ENCODE assay signal across 13 cellular contexts in genomic region chr7:77738871-77739270, GRCh38. TPM values are rescaled to one million over a fixed set of nuclear protein-coding genes. Genes with fewer than 3 reads are reported as not detected.
DNase-seq lines count a peak whose midpoint lies in the region; ATAC-seq and TF ChIP-seq lines count a peak whose summit lies in the region.
"Had no signal": no experiment of that assay in that cellular context is flagged by ENCODE, and none has a peak within 500 bp of the region (broad histone marks: within the 10 kb centered on the region; RNA-seq: fewer than 3 reads in every experiment).

No MANE protein-coding gene starts in this region.

- DNase-seq in GM04503 (ENCODE audit: low read depth), result peak; percentile 52
- no peak for DNase-seq in RWPE2 (ENCODE audit: low spot score)
- DNase-seq in fibroblast of lung (ENCODE audit: low read depth in 2 of 2), result peak; percentile 12 to 61
- peak; percentile 46 for DNase-seq in renal cortical epithelial cell (ENCODE audit: low read depth)
- DNase-seq in H7, result no peak
- no peak for DNase-seq in HuH-7 (ENCODE audit: low spot score)
- DNase-seq: activated CD4-positive, alpha-beta T cell treated with anti-CD3 and anti-CD28 coated beads for 48 hours; body of pancreas; effector memory CD4-positive, alpha-beta T cell; heart right ventricle; nephron progenitor cell had no signal

- no peak overlapping the region for H2AFZ ChIP-seq in fibroblast of lung (ENCODE audit: low read length)

- no peaks in the 10 kb centered on the region for H4K20me1 ChIP-seq in fibroblast of lung (ENCODE audit: control insufficient read depth, extremely low read depth, insufficient read depth, low read length)

- H3K4me1 ChIP-seq in RWPE2 (ENCODE audit: insufficient read depth, poor library complexity, severe bottlenecking) (peaks cover 13% of the 10 kb centered on the region), fibroblast of lung (ENCODE audit: control insufficient read depth, extremely low read depth, insufficient read depth, low read length) (no peaks in the 10 kb centered on the region)

- H3K79me2 ChIP-seq in fibroblast of lung (ENCODE audit: control insufficient read depth, insufficient read depth, low read length), result peaks cover 11% of the 10 kb centered on the region

- H3K4me3 ChIP-seq in RWPE2 (ENCODE audit: severe bottlenecking), result no peak overlapping the region
- no peak overlapping the region for H3K4me3 ChIP-seq in fibroblast of lung (replicated peaks in 1 of 4; ENCODE audit: control extremely low read depth in 1 of 4, insufficient read depth in 1 of 4, low read depth in 3 of 4, low read length in 4 of 4)
- no peak overlapping the region for H3K4me3 ChIP-seq in H7 (ENCODE audit: insufficient read depth, low read depth, low read length)
- H3K4me3 ChIP-seq: body of pancreas, heart right ventricle had no signal

- TF ChIP-seq CTCF in RWPE2 (IDR thresholded peaks at IDR 0.05; ENCODE audit: poor library complexity, severe bottlenecking) (no peak), fibroblast of lung (conservative IDR thresholded peaks at IDR 0.05 in 1 of 2, IDR thresholded peaks at IDR 0.05 in 1 of 2; ENCODE audit: low read depth in 1 of 2, low read length in 2 of 2) (no peak)

- ATAC-seq in RWPE2 (ENCODE audit: low read depth) (peak; percentile 45; the same call in 1 of the 3 replicates), HG02588 (IDR thresholded peaks at IDR 0.05; ENCODE audit: unreplicated experiment) (no peak)
- ATAC-seq: body of pancreas, heart right ventricle, left lobe of liver had no signal

- no peak overlapping the region for H3K27ac ChIP-seq in RWPE2 (ENCODE audit: poor library complexity, severe bottlenecking)
- no peak overlapping the region for H3K27ac ChIP-seq in fibroblast of lung (ENCODE audit: insufficient read depth, low read length)
- H3K27ac ChIP-seq: body of pancreas, heart right ventricle had no signal

- H3K9ac ChIP-seq in fibroblast of lung (ENCODE audit: insufficient read depth, low read length), result no peak overlapping the region

- H3K9me3 ChIP-seq in RWPE2 (ENCODE audit: severe bottlenecking) (no peaks in the 10 kb centered on the region), fibroblast of lung (ENCODE audit: control insufficient read depth, insufficient read depth, low read depth, low read length) (no peaks in the 10 kb centered on the region)
- H3K9me3 ChIP-seq: body of pancreas, heart right ventricle had no signal

- H3K36me3 ChIP-seq in RWPE2 (ENCODE audit: low read depth) (peaks cover 6% of the 10 kb centered on the region; the same call in 1 of the 2 replicates), fibroblast of lung (ENCODE audit: control insufficient read depth, insufficient read depth, low read length) (no peaks in the 10 kb centered on the region), H7 (replicated peaks; ENCODE audit: control insufficient read depth, insufficient read depth, low read length) (no peaks in the 10 kb centered on the region; the same call in 1 of the 2 replicates)

- H3K4me2 ChIP-seq in fibroblast of lung (ENCODE audit: extremely low read depth, insufficient read depth, low read length), result no peak overlapping the region

- H3K27me3 ChIP-seq in RWPE2 (ENCODE audit: insufficient read depth, poor library complexity, severe bottlenecking) (no peaks in the 10 kb centered on the region), fibroblast of lung (ENCODE audit: control insufficient read depth, insufficient read depth, low read length) (no peaks in the 10 kb centered on the region), H7 (ENCODE audit: control insufficient read depth, insufficient read depth, low read length) (no peaks in the 10 kb centered on the region)
- H3K27me3 ChIP-seq: body of pancreas, heart right ventricle had no signal

RNA-seq across cellular contexts. Expression of gene RSBN1L, which starts 42.6 kb away (rescaled TPM):
- total RNA-seq in fibroblast of lung, result 19.7 and 20.0 TPM in 2 replicates
- polyA plus RNA-seq in fibroblast of lung, result 10.5 and 12.0 TPM in 2 replicates
- polyA plus RNA-seq in fibroblast of lung (2012), result 9.6 and 10.4 TPM in 2 replicates
- polyA minus RNA-seq in fibroblast of lung (ENCODE audit: low replicate concordance), result 1.9 and 2.1 TPM in 2 replicates
- 9.9 and 24.5 TPM in 2 replicates for total RNA-seq in renal cortical epithelial cell
- total RNA-seq in H7 (2014; rRNA removed; shearing (Covaris generic)), result 12.6 and 12.8 TPM in 2 replicates

RNA-seq across cellular contexts. Expression of gene TMEM60, which starts 59.4 kb away (rescaled TPM):
- total RNA-seq in fibroblast of lung (19.8 and 24.4 TPM in 2 replicates), renal cortical epithelial cell (12.0 and 12.9 TPM in 2 replicates)
- 45.5 and 52.5 TPM in 2 replicates for polyA plus RNA-seq in fibroblast of lung
- 32.1 and 39.1 TPM in 2 replicates for polyA plus RNA-seq in fibroblast of lung (2012)
- polyA minus RNA-seq in fibroblast of lung (ENCODE audit: low replicate concordance), result 2.4 and 5.9 TPM in 2 replicates
- total RNA-seq in H7 (2014; rRNA removed; shearing (Covaris generic)), result 28.5 and 32.3 TPM in 2 replicates

RNA-seq across cellular contexts. Expression of gene PHTF2, which starts 59.7 kb away (rescaled TPM):
- total RNA-seq in fibroblast of lung (14.4 and 25.9 TPM in 2 replicates), renal cortical epithelial cell (8.2 and 9.4 TPM in 2 replicates)
- polyA plus RNA-seq in fibroblast of lung, result 55.4 and 64.4 TPM in 2 replicates
- polyA plus RNA-seq in fibroblast of lung (2012), result 31.3 and 32.1 TPM in 2 replicates
- polyA minus RNA-seq in fibroblast of lung (ENCODE audit: low replicate concordance), result 5.8 and 7.4 TPM in 2 replicates
- 17.3 and 32.5 TPM in 2 replicates for total RNA-seq in H7 (2014; rRNA removed; shearing (Covaris generic))

Comparison
In these comparisons a context has a peak if more than half of its experiments do, and no peak if none do; other contexts are left out.
1. DNase-seq: peak in GM04503 (single experiment), fibroblast of lung (2 of 2) and renal cortical epithelial cell (single experiment); none in RWPE2 (single experiment), H7 (single experiment) and HuH-7 (single experiment).